In genomic region chr3:41710646-41711388, GRCh38 we compare ENCODE assay signal across 14 cellular contexts.
A peak's percentile ranks its signal among the peaks of the same experiment; 100 is the strongest.
DNase-seq lines count a peak whose midpoint lies in the region; ATAC-seq and TF ChIP-seq lines count a peak whose summit lies in the region.
"Had no signal": no experiment of that assay in that cellular context is flagged by ENCODE, and none has a peak within 500 bp of the region (broad histone marks: within the 10 kb centered on the region; RNA-seq: fewer than 3 reads in every experiment).

No MANE protein-coding gene starts in this region.

- no peak overlapping the region for H3K9ac ChIP-seq in fibroblast of lung (ENCODE audit: insufficient read depth, low read length)

- DNase-seq in ELR (ENCODE audit: low read depth) (peak; percentile 76), PC-9 (peak; percentile 50 to 68), fibroblast of lung (ENCODE audit: low read depth in 2 of 2) (peak; percentile 77 to 92), osteoblast (ENCODE audit: insufficient read length, low spot score, missing footprints) (no peak), testis (no peak), NCI-H1436 (lab: John Stamatoyannopoulos, UW) (no peak)
- DNase-seq in naive thymus-derived CD8-positive, alpha-beta T cell = no peak
- DNase-seq in activated T-cell treated with anti-CD3 and anti-CD28 coated beads, Interleukin-2, amount 50 U/mL, for 72 hours = no peak
- DNase-seq: Calu3, natural killer cell, NCI-H2227 treated with DMSO at 0.1 percent for 48 hours had no signal

- H3K4me2 ChIP-seq in PC-9 (peak overlapping the region; percentile 40), fibroblast of lung (ENCODE audit: extremely low read depth, insufficient read depth, low read length) (peak overlapping the region; percentile 1), osteoblast (ENCODE audit: insufficient read depth, low read length) (peak overlapping the region; percentile 74)

- H4K20me1 ChIP-seq in PC-9 (ENCODE audit: insufficient read depth) = no peaks in the 10 kb centered on the region
- no peaks in the 10 kb centered on the region for H4K20me1 ChIP-seq in fibroblast of lung (ENCODE audit: control insufficient read depth, extremely low read depth, insufficient read depth, low read length)
- H4K20me1 ChIP-seq in osteoblast (ENCODE audit: insufficient read depth, low read length) = no peaks in the 10 kb centered on the region

- H3K4me3 Mint-ChIP-seq in naive thymus-derived CD8-positive, alpha-beta T cell = no peak overlapping the region
- H3K4me3 Mint-ChIP-seq in activated T-cell treated with anti-CD3 and anti-CD28 coated beads, Interleukin-2, amount 50 U/mL, for 72 hours = no peak overlapping the region
- H3K4me3 Mint-ChIP-seq: natural killer cell had no signal

- intact Hi-C loops in PC-9 (cut with micrococcal nuclease; ENCODE audit: unreplicated experiment) (loop anchor here (5.0 kb wide), 1 partner anchor 124 kb away; no protein-coding TSS in a partner anchor), testis (cut with DNase I; ENCODE audit: low total_unique reads) (no loop called here)

- peaks cover 0 to 3% (median under 1%) of the 10 kb centered on the region in 4 donors for H3K4me1 Mint-ChIP-seq in naive thymus-derived CD8-positive, alpha-beta T cell
- no peaks in the 10 kb centered on the region for H3K4me1 Mint-ChIP-seq in activated T-cell treated with anti-CD3 and anti-CD28 coated beads, Interleukin-2, amount 50 U/mL, for 72 hours (ENCODE audit: low read depth)
- H3K4me1 Mint-ChIP-seq: natural killer cell had no signal

- no TSS peak for BruUV-seq in PC-9 (replicated peaks; lab: Mats Ljungman, UMichigan)

- no peak for TF ChIP-seq CTCF in PC-9 (conservative IDR thresholded peaks at IDR 0.05)
- no peak for TF ChIP-seq CTCF in fibroblast of lung (conservative IDR thresholded peaks at IDR 0.05 in 1 of 2, IDR thresholded peaks at IDR 0.05 in 1 of 2; ENCODE audit: low read depth in 1 of 2, low read length in 2 of 2)
- TF ChIP-seq CTCF in osteoblast (IDR thresholded peaks at IDR 0.05; ENCODE audit: extremely low read depth, low read depth, low read length) = no peak
- no peak for TF ChIP-seq CTCF in testis (IDR thresholded peaks at IDR 0.05)

- CTCF ChIA-PET in PC-9 (lab: Charles Lee) = no interaction called here

- H3K9me3 ChIP-seq in PC-9 (ENCODE audit: insufficient read depth, low read depth) (no peaks in the 10 kb centered on the region), fibroblast of lung (ENCODE audit: control insufficient read depth, insufficient read depth, low read depth, low read length) (no peaks in the 10 kb centered on the region), osteoblast (ENCODE audit: low read depth, low read length) (no peaks in the 10 kb centered on the region), testis (no peaks in the 10 kb centered on the region)
- H3K9me3 ChIP-seq: tibial nerve had no signal

- no peak overlapping the region for H3K4me3 ChIP-seq in PC-9
- no peak overlapping the region for H3K4me3 ChIP-seq in fibroblast of lung (replicated peaks in 1 of 4; ENCODE audit: control extremely low read depth in 1 of 4, insufficient read depth in 1 of 4, low read depth in 3 of 4, low read length in 4 of 4)
- peak overlapping the region; percentile 29 for H3K4me3 ChIP-seq in osteoblast (ENCODE audit: insufficient read depth, low read length)
- H3K4me3 ChIP-seq in testis = no peak overlapping the region
- H3K4me3 ChIP-seq: cardiac muscle cell, tibial nerve had no signal

- POLR2A ChIA-PET in PC-9 (lab: Charles Lee; ENCODE audit: unreplicated experiment) = no interaction called here
- POLR2A ChIA-PET in naive thymus-derived CD8-positive, alpha-beta T cell (lab: Charles Lee) = no interaction called here

- no peak overlapping the region for H3K27ac Mint-ChIP-seq in naive thymus-derived CD8-positive, alpha-beta T cell
- no peak overlapping the region for H3K27ac Mint-ChIP-seq in activated T-cell treated with anti-CD3 and anti-CD28 coated beads, Interleukin-2, amount 50 U/mL, for 72 hours
- H3K27ac Mint-ChIP-seq: natural killer cell had no signal

- H3K79me2 ChIP-seq in PC-9 (ENCODE audit: low read depth) (no peaks in the 10 kb centered on the region), fibroblast of lung (ENCODE audit: control insufficient read depth, insufficient read depth, low read length) (no peaks in the 10 kb centered on the region), osteoblast (ENCODE audit: insufficient read depth, low read length) (no peaks in the 10 kb centered on the region)

- H3K27ac ChIP-seq in PC-9 (peak overlapping the region; percentile 49), fibroblast of lung (ENCODE audit: insufficient read depth, low read length) (no peak overlapping the region), osteoblast (ENCODE audit: low read depth, low read length) (peak overlapping the region; percentile 69), testis (no peak overlapping the region)
- H3K27ac ChIP-seq: cardiac muscle cell, HL-60 had no signal

- no peak for TF ChIP-seq POLR2A in testis (IDR thresholded peaks at IDR 0.05)

- no peaks in the 10 kb centered on the region for H3K27me3 ChIP-seq in PC-9 (ENCODE audit: insufficient read depth, low read depth)
- H3K27me3 ChIP-seq in fibroblast of lung (ENCODE audit: control insufficient read depth, insufficient read depth, low read length) = no peaks in the 10 kb centered on the region
- no peaks in the 10 kb centered on the region for H3K27me3 ChIP-seq in osteoblast (ENCODE audit: insufficient read depth, low read length)
- no peaks in the 10 kb centered on the region for H3K27me3 ChIP-seq in testis
- H3K27me3 ChIP-seq: cardiac muscle cell, tibial nerve had no signal

- H3K4me1 ChIP-seq in PC-9 (replicated peaks; ENCODE audit: insufficient read depth) (peaks cover 16% of the 10 kb centered on the region), fibroblast of lung (ENCODE audit: control insufficient read depth, extremely low read depth, insufficient read depth, low read length) (peaks cover 2% of the 10 kb centered on the region), osteoblast (ENCODE audit: insufficient read depth, low read length) (peaks cover 18% of the 10 kb centered on the region), testis (no peaks in the 10 kb centered on the region)

- H3K27me3 Mint-ChIP-seq in naive thymus-derived CD8-positive, alpha-beta T cell = no peaks in the 10 kb centered on the region
- H3K27me3 Mint-ChIP-seq in activated T-cell treated with anti-CD3 and anti-CD28 coated beads, Interleukin-2, amount 50 U/mL, for 72 hours (ENCODE audit: low read depth) = no peaks in the 10 kb centered on the region

- peaks cover 0 to 27% (median 22%) of the 10 kb centered on the region in 3 donors for H3K36me3 Mint-ChIP-seq in naive thymus-derived CD8-positive, alpha-beta T cell
- H3K36me3 Mint-ChIP-seq in activated T-cell treated with anti-CD3 and anti-CD28 coated beads, Interleukin-2, amount 50 U/mL, for 72 hours (ENCODE audit: insufficient read depth in 2 of 2) = no peaks in the 10 kb centered on the region
- H3K36me3 Mint-ChIP-seq: natural killer cell had no signal

- H3K9me3 Mint-ChIP-seq in naive thymus-derived CD8-positive, alpha-beta T cell = no peaks in the 10 kb centered on the region
- no peaks in the 10 kb centered on the region for H3K9me3 Mint-ChIP-seq in activated T-cell treated with anti-CD3 and anti-CD28 coated beads, Interleukin-2, amount 50 U/mL, for 72 hours
- H3K9me3 Mint-ChIP-seq: natural killer cell had no signal

- peaks cover 13% of the 10 kb centered on the region for H3F3A ChIP-seq in PC-9 (ENCODE audit: insufficient read depth, low read depth)

- H2AFZ ChIP-seq in PC-9 = no peak overlapping the region
- H2AFZ ChIP-seq in fibroblast of lung (ENCODE audit: low read length) = no peak overlapping the region
- H2AFZ ChIP-seq in osteoblast (ENCODE audit: low read length) = peak overlapping the region; percentile 26

- no peaks in the 10 kb centered on the region for H3K9me2 ChIP-seq in PC-9 (ENCODE audit: insufficient read depth)

- H3K36me3 ChIP-seq in PC-9 (ENCODE audit: low read depth) (no peaks in the 10 kb centered on the region), fibroblast of lung (ENCODE audit: control insufficient read depth, insufficient read depth, low read length) (no peaks in the 10 kb centered on the region), osteoblast (ENCODE audit: insufficient read depth, low read length) (no peaks in the 10 kb centered on the region), testis (ENCODE audit: low read depth, missing control alignments) (no peaks in the 10 kb centered on the region)
- H3K36me3 ChIP-seq: cardiac muscle cell, tibial nerve had no signal

- WGBS in testis, 2 donors = 92 to 97% methylated on average over 8 of the region's 8 CpGs

- no peak for ATAC-seq in naive thymus-derived CD8-positive, alpha-beta T cell
- ATAC-seq in activated T-cell treated with anti-CD3 and anti-CD28 coated beads, Interleukin-2, amount 50 U/mL, for 72 hours (replicated peaks in 1 of 2) = no peak
- ATAC-seq: natural killer cell had no signal

Comparison
In these comparisons a context has a peak if more than half of its experiments do, and no peak if none do; other contexts are left out.
1. DNase-seq: peak in ELR (single experiment), PC-9 (2 of 2) and fibroblast of lung (2 of 2); none in osteoblast (single experiment), testis (single experiment), naive thymus-derived CD8-positive, alpha-beta T cell (0 of 10), activated T-cell treated with anti-CD3 and anti-CD28 coated beads, Interleukin-2, amount 50 U/mL, for 72 hours (0 of 2) and NCI-H1436 (single experiment).
2. H3K27ac ChIP-seq: peak in PC-9 (single experiment) and osteoblast (single experiment); none in fibroblast of lung (single experiment) and testis (0 of 2).
3. H3K4me2 ChIP-seq: peak in every context shown above with its lines; median percentile 74 in osteoblast; 40 in PC-9; 1 in fibroblast of lung.